14 cellular contexts compared by ENCODE assay signal in the genomic region with DNA sequence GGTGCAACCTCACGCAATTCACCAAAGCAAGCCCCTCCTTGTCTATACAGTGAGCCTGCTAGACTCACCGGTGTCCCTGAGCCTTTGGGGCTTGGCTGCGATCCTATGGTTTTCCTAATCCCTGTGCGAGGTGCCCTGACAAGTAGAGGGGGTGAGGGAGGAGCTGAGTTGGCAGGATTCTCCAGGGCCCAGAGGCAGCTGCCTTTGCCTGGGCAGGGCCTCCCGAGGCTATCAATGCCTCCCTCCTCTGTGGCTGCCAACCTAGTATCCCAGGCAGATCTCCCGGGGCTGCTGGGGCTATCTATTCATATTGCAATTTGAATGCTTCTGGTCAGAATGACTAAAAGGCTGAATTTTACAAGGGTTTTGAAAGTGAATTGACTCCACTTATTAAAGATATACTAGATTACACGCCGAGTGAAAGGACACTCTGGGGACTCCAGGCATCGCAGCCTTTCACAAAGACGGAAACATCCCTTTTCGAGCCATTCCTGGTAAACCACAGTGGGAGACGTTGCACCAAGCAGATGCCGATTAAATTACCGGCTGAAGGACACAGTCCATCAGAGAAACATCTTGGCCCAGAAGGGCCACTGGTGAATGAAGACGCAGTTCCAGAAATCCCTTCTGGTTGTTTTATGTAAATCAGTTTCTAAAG. TPM values are rescaled to one million over a fixed set of nuclear protein-coding genes. Genes with fewer than 3 reads are reported as not detected.
DNase-seq lines count a peak whose midpoint lies in the region; TF ChIP-seq lines count a peak whose summit lies in the region.
"Had no signal": no experiment of that assay in that cellular context is flagged by ENCODE, and none has a peak within 500 bp of the region (broad histone marks: within the 10 kb centered on the region; RNA-seq: fewer than 3 reads in every experiment).

No MANE protein-coding gene starts in this region.

- CTCF ChIA-PET in Calu3 (lab: Charles Lee), result interaction anchor here (0.7 kb wide), 1 partner anchor 10 kb away, joined by 3 read pairs; no protein-coding TSS in a partner anchor
- CTCF ChIA-PET in CD4-positive, alpha-beta memory T cell (lab: Charles Lee; ENCODE audit: partially characterized antibody), result no interaction called here

- H3K9me3 Mint-ChIP-seq in osteocyte (ENCODE audit: unreplicated experiment) (no peaks in the 10 kb centered on the region), Calu3 (ENCODE audit: low read depth, unreplicated experiment) (no peaks in the 10 kb centered on the region)
- no peaks in the 10 kb centered on the region for H3K9me3 Mint-ChIP-seq in CD4-positive, alpha-beta memory T cell
- H3K9me3 Mint-ChIP-seq: dendritic cell treated with granulocyte-macrophage colony-stimulating factor and Interleukin-4, amounts not matched to agents 40 ng/mL and 50 ng/mL, for 4 days had no signal

- no TSS peak for BruUV-seq in Calu3 (replicated peaks; lab: Mats Ljungman, UMichigan)

- H3K27ac ChIP-seq in SJCRH30, result peak overlapping the region; percentile 20
- H3K27ac ChIP-seq in CD4-positive, alpha-beta memory T cell (ENCODE audit: low read depth, low read length), result no peak overlapping the region
- H3K27ac ChIP-seq: heart left ventricle had no signal

- peaks cover 6% of the 10 kb centered on the region; the same call in 1 of the 2 replicates for H3K4me1 ChIP-seq in HAP-1
- H3K4me1 ChIP-seq in SJCRH30, result no peaks in the 10 kb centered on the region
- no peaks in the 10 kb centered on the region for H3K4me1 ChIP-seq in CD4-positive, alpha-beta memory T cell (ENCODE audit: insufficient read depth, low read length)
- H3K4me1 ChIP-seq: heart left ventricle had no signal

- no peak for TF ChIP-seq CTCF in osteocyte (IDR thresholded peaks at IDR 0.05)
- TF ChIP-seq CTCF in Calu3 (IDR thresholded peaks at IDR 0.05; ENCODE audit: unreplicated experiment), result no peak

- H3K27me3 ChIP-seq in HAP-1 (ENCODE audit: low read depth), result no peaks in the 10 kb centered on the region
- no peaks in the 10 kb centered on the region for H3K27me3 ChIP-seq in SJCRH30
- no peaks in the 10 kb centered on the region for H3K27me3 ChIP-seq in CD4-positive, alpha-beta memory T cell (ENCODE audit: insufficient read depth, low read length)
- H3K27me3 ChIP-seq: heart left ventricle had no signal

- no peaks in the 10 kb centered on the region for H3K9me3 ChIP-seq in HAP-1
- H3K9me3 ChIP-seq in SJCRH30 (replicated peaks), result no peaks in the 10 kb centered on the region
- H3K9me3 ChIP-seq in CD4-positive, alpha-beta memory T cell (ENCODE audit: control insufficient read depth in 1 of 2, low read length in 2 of 2), result no peaks in the 10 kb centered on the region
- H3K9me3 ChIP-seq: heart left ventricle had no signal

- DNase-seq in HAP-1 (ENCODE audit: low spot score in 2 of 2) (peak; percentile 68 to 71), SJCRH30 (peak; percentile 70 to 78), fibroblast of peridontal ligament (ENCODE audit: extremely low read depth) (peak; percentile 52), osteocyte (ENCODE audit: extremely low spot score, unreplicated experiment) (peak; percentile 13), hippocampal formation (lab: John Stamatoyannopoulos, UW) (no peak), hepatic stellate cell (ENCODE audit: low spot score) (no peak), Calu3 (no peak)
- DNase-seq in CD4-positive, alpha-beta memory T cell, result no peak
- DNase-seq: activated CD4-positive, alpha-beta T cell treated with anti-CD3 and anti-CD28 coated beads, Interleukin-2, amount 50 U/mL, for 1 hour; activated naive CD4-positive, alpha-beta T cell treated with anti-CD3 and anti-CD28 coated beads, Interleukin-2, amount 50 U/mL, for 16 hours; NCI-H524 treated with DMSO at 0.1 percent for 48 hours; stimulated activated CD4-positive, alpha-beta T cell treated with anti-CD3 and anti-CD28 coated beads, Interleukin-12 subunit alpha, Interleukin-12 subunit beta, amount 100 ng/mL, for 4 hours had no signal

- intact Hi-C loops in Calu3 (cut with micrococcal nuclease; ENCODE audit: unreplicated experiment), result no loop called here
- intact Hi-C loops in CD4-positive, alpha-beta memory T cell (cut with micrococcal nuclease), result no loop called here

- H3K27me3 Mint-ChIP-seq in osteocyte (ENCODE audit: unreplicated experiment), result no peaks in the 10 kb centered on the region
- H3K27me3 Mint-ChIP-seq in Calu3 (ENCODE audit: unreplicated experiment), result no peaks in the 10 kb centered on the region
- H3K27me3 Mint-ChIP-seq in CD4-positive, alpha-beta memory T cell, result peaks cover 7 to 20% of the 10 kb centered on the region in 2 donors

- H3K4me3 Mint-ChIP-seq in osteocyte (ENCODE audit: unreplicated experiment), result no peak overlapping the region
- H3K4me3 Mint-ChIP-seq in Calu3 (ENCODE audit: low read depth, unreplicated experiment), result no peak overlapping the region
- H3K4me3 Mint-ChIP-seq in CD4-positive, alpha-beta memory T cell, result no peak overlapping the region
- H3K4me3 Mint-ChIP-seq: dendritic cell treated with granulocyte-macrophage colony-stimulating factor and Interleukin-4, amounts not matched to agents 40 ng/mL and 50 ng/mL, for 4 days had no signal

- H3K36me3 Mint-ChIP-seq in osteocyte (ENCODE audit: unreplicated experiment) (peaks cover 1% of the 10 kb centered on the region), Calu3 (ENCODE audit: insufficient read depth, unreplicated experiment) (no peaks in the 10 kb centered on the region)
- peaks cover 0 to 10% of the 10 kb centered on the region in 2 donors for H3K36me3 Mint-ChIP-seq in CD4-positive, alpha-beta memory T cell

- in situ Hi-C loops in HAP-1 (cut with MboI; ENCODE audit: low sequenced_read_pairs), result no loop called here

- H3K4me1 Mint-ChIP-seq in osteocyte (ENCODE audit: unreplicated experiment) (no peaks in the 10 kb centered on the region), Calu3 (ENCODE audit: low read depth, unreplicated experiment) (no peaks in the 10 kb centered on the region)
- no peaks in the 10 kb centered on the region for H3K4me1 Mint-ChIP-seq in CD4-positive, alpha-beta memory T cell

- H3K4me3 ChIP-seq in HAP-1 (no peak overlapping the region), SJCRH30 (peak overlapping the region; percentile 41)
- no peak overlapping the region for H3K4me3 ChIP-seq in CD4-positive, alpha-beta memory T cell (ENCODE audit: low read length in 2 of 2)
- H3K4me3 ChIP-seq: heart left ventricle had no signal

- no peaks in the 10 kb centered on the region for H3K36me3 ChIP-seq in HAP-1 (replicated peaks)
- H3K36me3 ChIP-seq in SJCRH30, result no peaks in the 10 kb centered on the region
- H3K36me3 ChIP-seq in CD4-positive, alpha-beta memory T cell (ENCODE audit: insufficient read depth, low read length), result no peaks in the 10 kb centered on the region
- H3K36me3 ChIP-seq: heart left ventricle had no signal

- POLR2A ChIA-PET in CD4-positive, alpha-beta memory T cell (lab: Charles Lee; ENCODE audit: partially characterized antibody), result no interaction called here

- H3K27ac Mint-ChIP-seq in osteocyte (ENCODE audit: unreplicated experiment), result no peak overlapping the region
- H3K27ac Mint-ChIP-seq in Calu3 (ENCODE audit: unreplicated experiment), result no peak overlapping the region
- no peak overlapping the region for H3K27ac Mint-ChIP-seq in CD4-positive, alpha-beta memory T cell
- H3K27ac Mint-ChIP-seq: dendritic cell treated with granulocyte-macrophage colony-stimulating factor and Interleukin-4, amounts not matched to agents 40 ng/mL and 50 ng/mL, for 4 days had no signal

RNA-seq across cellular contexts. Expression of gene PITPNM3, which starts 11.3 kb away (rescaled TPM):
- 39.2 and 39.7 TPM in 2 replicates for total RNA-seq in SJCRH30 (2014; rRNA removed; shearing (Covaris generic))
- total RNA-seq in osteocyte (0.78 and 0.94 TPM in 2 replicates), Calu3 (2022) (10.3 and 10.7 TPM in 2 replicates)
- under 1 TPM; 0.29 to 0.50 TPM for total RNA-seq in CD4-positive, alpha-beta memory T cell
- under 1 TPM in 1 of 2 donors, not detected in 1; 0.05 TPM for polyA plus RNA-seq in CD4-positive, alpha-beta memory T cell

Comparison
In these comparisons a context has a peak if more than half of its experiments do, and no peak if none do; other contexts are left out.
1. DNase-seq: peak in HAP-1 (2 of 2), SJCRH30 (2 of 2), fibroblast of peridontal ligament (single experiment) and osteocyte (single experiment); none in hippocampal formation (0 of 2), hepatic stellate cell (single experiment), Calu3 (single experiment) and CD4-positive, alpha-beta memory T cell (0 of 5).